In genomic region chr2:32366595-32366994, GRCh38 we compare ENCODE assay signal across 23 cellular contexts. TPM values are rescaled to one million over a fixed set of nuclear protein-coding genes. Genes with fewer than 3 reads are reported as not detected.
DNase-seq lines count a peak whose midpoint lies in the region; ATAC-seq, FAIRE-seq and TF ChIP-seq lines count a peak whose summit lies in the region.
"Had no signal": no experiment of that assay in that cellular context is flagged by ENCODE, and none has a peak within 500 bp of the region (broad histone marks: within the 10 kb centered on the region; RNA-seq: fewer than 3 reads in every experiment).

No MANE protein-coding gene starts in this region.

- TF ChIP-seq EP300 in HepG2 (IDR thresholded peaks at IDR 0.05; ENCODE audit: low read depth in 2 of 2, low read length in 2 of 2) (no peak), HepG2 (CRISPR knock-in tag; IDR thresholded peaks at IDR 0.05; ENCODE audit: borderline replicate concordance) (no peak)

- H3K27ac Mint-ChIP-seq in chondrocyte (ENCODE audit: unreplicated experiment) = peak overlapping the region; percentile 49
- H3K27ac Mint-ChIP-seq in stimulated activated naive B cell treated with anti-CD40 and anti-IgM and Interleukin-4, amounts not matched to agents 10 μg/mL and 1 μg/mL and 100 μg/mL, for 72 hours = peak overlapping the region; percentile 14

- no peaks in the 10 kb centered on the region for H3K9me3 Mint-ChIP-seq in chondrocyte (ENCODE audit: low read depth)
- H3K9me3 Mint-ChIP-seq in stimulated activated naive B cell treated with anti-CD40 and anti-IgM and Interleukin-4, amounts not matched to agents 10 μg/mL and 1 μg/mL and 100 μg/mL, for 72 hours = peaks cover 2 to 3% of the 10 kb centered on the region in 2 donors

- POLR2A ChIA-PET in HepG2 (lab: Yijun Ruan, JAX) = interaction anchor here (1.1 to 1.5 kb wide), 2 partner anchors 10 to 37 kb away, joined by 3 read pairs; no protein-coding TSS in a partner anchor

- CTCF ChIA-PET in HepG2 (lab: Yijun Ruan, JAX; ENCODE audit: low intra/inter-chr PET ratio, low total read pairs) = no interaction called here

- H3K4me1 Mint-ChIP-seq in chondrocyte (ENCODE audit: low read depth) = peaks cover 58% of the 10 kb centered on the region
- peaks cover 33 to 77% of the 10 kb centered on the region in 2 donors for H3K4me1 Mint-ChIP-seq in stimulated activated naive B cell treated with anti-CD40 and anti-IgM and Interleukin-4, amounts not matched to agents 10 μg/mL and 1 μg/mL and 100 μg/mL, for 72 hours

- H3K36me3 Mint-ChIP-seq in chondrocyte (ENCODE audit: low read depth) = no peaks in the 10 kb centered on the region
- peaks cover 11 to 37% of the 10 kb centered on the region in 2 donors for H3K36me3 Mint-ChIP-seq in stimulated activated naive B cell treated with anti-CD40 and anti-IgM and Interleukin-4, amounts not matched to agents 10 μg/mL and 1 μg/mL and 100 μg/mL, for 72 hours

- H3K4me2 ChIP-seq in HepG2 (ENCODE audit: low read depth, low read length) (no peak overlapping the region), Karpas-422 (ENCODE audit: low read depth, low read length, poor library complexity, severe bottlenecking) (peak overlapping the region; percentile 35)

- H2AFZ ChIP-seq in HepG2 (ENCODE audit: low read length) (no peak overlapping the region), Karpas-422 (ENCODE audit: low read length) (no peak overlapping the region)

- no peak overlapping the region for H3K27ac ChIP-seq in HepG2 (ENCODE audit: extremely low read length, insufficient read depth, low read length)
- H3K27ac ChIP-seq in right lobe of liver = no peak overlapping the region
- H3K27ac ChIP-seq in Karpas-422 (ENCODE audit: low read length) = peak overlapping the region; percentile 29; the same call in 1 of the 2 replicates
- H3K27ac ChIP-seq: SJSA1 had no signal

- TF ChIP-seq POLR2A in HepG2 (IDR thresholded peaks at IDR 0.05; ENCODE audit: insufficient read depth in 1 of 2, low read depth in 2 of 2, low read length in 2 of 2) (no peak), right lobe of liver (IDR thresholded peaks at IDR 0.05) (no peak)

- no peaks in the 10 kb centered on the region for H3K27me3 ChIP-seq in HepG2 (ENCODE audit: control insufficient read depth in 1 of 2, insufficient read depth in 2 of 2, low read length in 2 of 2)
- H3K27me3 ChIP-seq in right lobe of liver = no peaks in the 10 kb centered on the region
- H3K27me3 ChIP-seq in Karpas-422 (ENCODE audit: low read length) = no peaks in the 10 kb centered on the region
- no peaks in the 10 kb centered on the region for H3K27me3 ChIP-seq in H7 (ENCODE audit: control insufficient read depth, insufficient read depth, low read length)
- H3K27me3 ChIP-seq: MG63, SJSA1 had no signal

- H3K9me3 ChIP-seq in HepG2 (ENCODE audit: low read length) = no peaks in the 10 kb centered on the region
- no peaks in the 10 kb centered on the region for H3K9me3 ChIP-seq in right lobe of liver
- no peaks in the 10 kb centered on the region for H3K9me3 ChIP-seq in Karpas-422 (ENCODE audit: low read length)
- H3K9me3 ChIP-seq: MG63, SJSA1 had no signal

- H3K36me3 ChIP-seq in HepG2 (replicated peaks in 1 of 2; ENCODE audit: control insufficient read depth in 1 of 2, insufficient read depth in 2 of 2, low read length in 2 of 2) (peaks cover 2 to 8% of the 10 kb centered on the region in 2 experiments; a peak in 3 of 5 replicates), right lobe of liver (no peaks in the 10 kb centered on the region), Karpas-422 (ENCODE audit: insufficient read depth, low read length) (peaks cover 26% of the 10 kb centered on the region), H7 (replicated peaks; ENCODE audit: control insufficient read depth, insufficient read depth, low read length) (no peaks in the 10 kb centered on the region)

- H3K79me2 ChIP-seq in HepG2 (ENCODE audit: insufficient read depth, low read length) (peaks cover 99% of the 10 kb centered on the region), Karpas-422 (ENCODE audit: low read length) (peaks cover 99% of the 10 kb centered on the region)

- DNase-seq in HepG2 (ENCODE audit: low spot score) (no peak), right lobe of liver (no peak), Karpas-422 (no peak), chondrocyte (ENCODE audit: low spot score) (no peak), cardiac septum (ENCODE audit: low spot score) (no peak), H7 (no peak)
- DNase-seq in stimulated activated naive B cell treated with anti-CD40 and anti-IgM and Interleukin-4, amounts not matched to agents 10 μg/mL and 1 μg/mL and 100 μg/mL, for 72 hours = no peak
- DNase-seq: DMS 273 treated with DMSO at 0.1 percent for 48 hours; DMS79; GF-D8; KBM-7; MG63; NCI-H2029; NCI-H446; NCI-H526; NCI-H82; NK-92 treated with Interleukin-12 subunit alpha and Interleukin-12 subunit beta, amount 100 ng/mL, for 24 hours; PC-3 had no signal

- no peaks in the 10 kb centered on the region for H3K27me3 Mint-ChIP-seq in chondrocyte (ENCODE audit: low read depth)
- no peaks in the 10 kb centered on the region for H3K27me3 Mint-ChIP-seq in stimulated activated naive B cell treated with anti-CD40 and anti-IgM and Interleukin-4, amounts not matched to agents 10 μg/mL and 1 μg/mL and 100 μg/mL, for 72 hours

- H4K20me1 ChIP-seq in HepG2 (ENCODE audit: insufficient read depth, low read length) (peaks cover 61% of the 10 kb centered on the region), Karpas-422 (ENCODE audit: insufficient read depth, low read depth, low read length) (peaks cover 39% of the 10 kb centered on the region)

- TF ChIP-seq RAD21 in HepG2 (CRISPR knock-in tag; IDR thresholded peaks at IDR 0.05) = no peak

- H3K9me2 ChIP-seq in Karpas-422 (replicated peaks; ENCODE audit: insufficient read depth, low read length) = no peaks in the 10 kb centered on the region

- in situ Hi-C loops in HepG2 (cut with HindIII; ENCODE audit: extremely low pct_ligation_motif_present, low pct_unique_long_range_greater_than_20kb) = no loop called here

- H3K4me3 ChIP-seq in HepG2 (replicated peaks in 1 of 3; ENCODE audit: insufficient read depth in 1 of 3, low read depth in 2 of 3, low read length in 3 of 3) = no peak overlapping the region
- no peak overlapping the region for H3K4me3 ChIP-seq in right lobe of liver
- no peak overlapping the region for H3K4me3 ChIP-seq in Karpas-422 (ENCODE audit: low read length)
- H3K4me3 ChIP-seq in H7 (ENCODE audit: insufficient read depth, low read depth, low read length) = no peak overlapping the region
- H3K4me3 ChIP-seq: MG63, SJSA1 had no signal

- TF ChIP-seq CTCF in HepG2 (CRISPR knock-in tag; IDR thresholded peaks at IDR 0.05) (no peak), right lobe of liver (IDR thresholded peaks at IDR 0.05) (no peak), chondrocyte (IDR thresholded peaks at IDR 0.05) (no peak)

- no peak overlapping the region for H3K9ac ChIP-seq in HepG2 (ENCODE audit: insufficient read depth, low read depth, low read length)
- H3K9ac ChIP-seq in Karpas-422 (ENCODE audit: low read length) = no peak overlapping the region

- 96% methylated on average over 2 of the region's 2 CpGs for WGBS in HepG2 (ENCODE audit: low lambda C conversion rate)
- 88% methylated on average over 2 of the region's 2 CpGs for WGBS in right lobe of liver (ENCODE audit: insufficient coverage, low coverage, low lambda C conversion rate, missing lambda C conversion rate)

- BruUV-seq in HepG2 (replicated peaks; lab: Mats Ljungman, UMichigan) = no TSS peak

- intact Hi-C loops in HepG2 (cut with micrococcal nuclease; ENCODE audit: unreplicated experiment) = no loop called here
- intact Hi-C loops in right lobe of liver (cut with DNase I) = no loop called here
- intact Hi-C loops in cardiac septum (cut with DNase I) = no loop called here

- no peak overlapping the region for H3K4me3 Mint-ChIP-seq in chondrocyte (ENCODE audit: unreplicated experiment)
- H3K4me3 Mint-ChIP-seq in stimulated activated naive B cell treated with anti-CD40 and anti-IgM and Interleukin-4, amounts not matched to agents 10 μg/mL and 1 μg/mL and 100 μg/mL, for 72 hours = no peak overlapping the region

- H3K4me1 ChIP-seq in HepG2 (ENCODE audit: insufficient read depth, low read length) = peaks cover 58% of the 10 kb centered on the region
- H3K4me1 ChIP-seq in right lobe of liver = peaks cover 0 to 43% (median 3%) of the 10 kb centered on the region in 4 donors
- H3K4me1 ChIP-seq in Karpas-422 (ENCODE audit: low read length) = peaks cover 57% of the 10 kb centered on the region
- H3K4me1 ChIP-seq: SJSA1 had no signal

- no peak for FAIRE-seq in HepG2 (lab: Jason Lieb, UNC)
- FAIRE-seq: GM12891, H54 had no signal

- ATAC-seq in HepG2 (no peak), right lobe of liver (no peak), GM21825 (IDR thresholded peaks at IDR 0.05; ENCODE audit: unreplicated experiment) (no peak)
- no peak for ATAC-seq in stimulated activated naive B cell treated with anti-CD40 and anti-IgM and Interleukin-4, amounts not matched to agents 10 μg/mL and 1 μg/mL and 100 μg/mL, for 72 hours (replicated peaks)
- ATAC-seq: PC-3, Right ventricle myocardium inferior had no signal

RNA-seq across cellular contexts. Expression of gene BIRC6, which starts 9.8 kb away (rescaled TPM):
- total RNA-seq in HepG2 (2016; rRNA removed; fragmentation: Illumina TruSeq; extraction: Trizol) (120 and 158 TPM in 2 replicates), right lobe of liver (10 to 100 TPM; 43.1 to 63.5 (median 47.2) TPM), chondrocyte (76.0 to 103 TPM (median 76.0 TPM) in 3 replicates), cardiac septum (57.0 TPM)
- 98.2 and 106 TPM in 2 replicates for total RNA-seq in HepG2 (2016; cell fraction: cytosol; rRNA removed; fragmentation: Illumina TruSeq; extraction: Trizol; ENCODE audit: low read depth)
- 111 and 153 TPM in 2 replicates for total RNA-seq in HepG2 (2016; cell fraction: insoluble cytoplasmic fraction; rRNA removed; fragmentation: Illumina TruSeq; extraction: Trizol)
- 68.7 and 72.0 TPM in 2 replicates for total RNA-seq in HepG2 (2016; cell fraction: membrane; rRNA removed; fragmentation: Illumina TruSeq; extraction: Trizol)
- total RNA-seq in HepG2 (2016; cell fraction: nucleus; rRNA removed; fragmentation: Illumina TruSeq; extraction: Trizol) = 178 and 187 TPM in 2 replicates
- polyA plus RNA-seq in HepG2 (2011; rRNA removed) = 64.8 and 65.6 TPM in 2 replicates
- 36.0 and 51.5 TPM in 2 replicates for polyA plus RNA-seq in HepG2 (2011; cell fraction: cytosol; rRNA removed)
- polyA plus RNA-seq in HepG2 (2011; cell fraction: nucleus; rRNA removed) = 98.6 and 106 TPM in 2 replicates
- polyA plus RNA-seq in HepG2 (2012) = 42.2 and 47.8 TPM in 2 replicates
- polyA plus RNA-seq in HepG2 (2016; cell fraction: cytosol; fragmentation: Illumina TruSeq; extraction: Trizol; ENCODE audit: low read depth) = 2.3 and 2.4 TPM in 2 replicates
- 64.2 and 67.3 TPM in 2 replicates for polyA plus RNA-seq in HepG2 (2016; cell fraction: insoluble cytoplasmic fraction; fragmentation: Illumina TruSeq; extraction: Trizol; ENCODE audit: low read depth)
- 5.8 and 7.0 TPM in 2 replicates for polyA plus RNA-seq in HepG2 (2016; cell fraction: membrane; fragmentation: Illumina TruSeq; extraction: Trizol; ENCODE audit: low read depth)
- polyA plus RNA-seq in HepG2 (2016; cell fraction: nucleus; fragmentation: Illumina TruSeq; extraction: Trizol; ENCODE audit: insufficient read depth, low read depth) = 59.4 and 64.8 TPM in 2 replicates
- polyA minus RNA-seq in HepG2 (2011; rRNA and poly(A)+ RNA removed; ENCODE audit: low replicate concordance) = 673 and 951 TPM in 2 replicates
- 177 and 213 TPM in 2 replicates for polyA minus RNA-seq in HepG2 (2011; cell fraction: cytosol; rRNA and poly(A)+ RNA removed)
- 675 and 750 TPM in 2 replicates for polyA minus RNA-seq in HepG2 (2011; cell fraction: nucleus; rRNA and poly(A)+ RNA removed)
- total RNA-seq in Karpas-422 (2014; rRNA removed; shearing (Covaris generic); ENCODE audit: low replicate concordance) = 121 and 182 TPM in 2 replicates
- total RNA-seq in H7 (2014; rRNA removed; shearing (Covaris generic)) = 35.1 and 44.5 TPM in 2 replicates
